In genomic region chr9:92634712-92635605, GRCh38 we compare ENCODE assay signal across 8 cellular contexts. TPM values are rescaled to one million over a fixed set of nuclear protein-coding genes. Genes with fewer than 3 reads are reported as not detected.
DNase-seq lines count a peak whose midpoint lies in the region; ATAC-seq and TF ChIP-seq lines count a peak whose summit lies in the region.

No MANE protein-coding gene starts in this region.

- H4K20me1 ChIP-seq in neural progenitor cell (ENCODE audit: low read depth): peaks cover 5% of the 10 kb centered on the region

- H3K9me3 ChIP-seq in neural progenitor cell (ENCODE audit: low read depth): no peaks in the 10 kb centered on the region

- H3K9ac ChIP-seq in neural progenitor cell: no peak overlapping the region

- H3K27ac ChIP-seq in neural progenitor cell: no peak overlapping the region

- ATAC-seq in HG03565 (IDR thresholded peaks at IDR 0.05; ENCODE audit: unreplicated experiment) (peak; percentile 56), GM18517 (IDR thresholded peaks at IDR 0.05; ENCODE audit: unreplicated experiment) (no peak)

- H3K27ac Mint-ChIP-seq in neural progenitor cell: peak overlapping the region; percentile 51

- no peak overlapping the region for H3K4me3 ChIP-seq in fibroblast of villous mesenchyme (ENCODE audit: low read depth, low read length)
- H3K4me3 ChIP-seq in neural progenitor cell: no peak overlapping the region

- peaks cover 10% of the 10 kb centered on the region for H3K36me3 Mint-ChIP-seq in neural progenitor cell

- no peak overlapping the region for H3K4me2 ChIP-seq in neural progenitor cell

- H3F3A ChIP-seq in neural progenitor cell (ENCODE audit: low read depth): no peaks in the 10 kb centered on the region

- DNase-seq in EH (ENCODE audit: low read depth) (peak; percentile 75), RKO (ENCODE audit: low spot score) (peak; percentile 70), fibroblast of villous mesenchyme (ENCODE audit: low read depth) (peak; percentile 79), neural progenitor cell (ENCODE audit: low spot score) (peak; percentile 88), superior temporal gyrus (ENCODE audit: extremely low spot score) (peak; percentile 81)
- DNase-seq in activated T-helper 1 cell treated with anti-CD3 and anti-CD28 coated beads, Interleukin-2, amount 50 U/mL, for 16 hours (ENCODE audit: low read depth in 1 of 2, low spot score in 1 of 2): peak; percentile 25 to 30

- no peaks in the 10 kb centered on the region for H3K9me3 Mint-ChIP-seq in neural progenitor cell

- no peaks in the 10 kb centered on the region for H3K4me1 Mint-ChIP-seq in neural progenitor cell

- H3K4me1 ChIP-seq in neural progenitor cell: no peaks in the 10 kb centered on the region

- TF ChIP-seq CTCF in fibroblast of villous mesenchyme (IDR thresholded peaks at IDR 0.05; ENCODE audit: insufficient read depth, low read depth, low read length) (peak; percentile 97), neural progenitor cell (IDR thresholded peaks at IDR 0.05) (peak; percentile 96)

- no peaks in the 10 kb centered on the region for H3K79me2 ChIP-seq in neural progenitor cell (ENCODE audit: low read depth)

- no peak overlapping the region for H3K4me3 Mint-ChIP-seq in neural progenitor cell

- H3K27me3 Mint-ChIP-seq in neural progenitor cell (ENCODE audit: insufficient read depth, low read depth): peaks cover 3% of the 10 kb centered on the region

- no peak overlapping the region for H2AFZ ChIP-seq in neural progenitor cell (replicated peaks)

- H3K36me3 ChIP-seq in neural progenitor cell: peaks cover 3% of the 10 kb centered on the region

- no peaks in the 10 kb centered on the region for H3K27me3 ChIP-seq in neural progenitor cell

RNA-seq across cellular contexts. Expression of gene IPPK, which starts 35.0 kb away (rescaled TPM):
- total RNA-seq in fibroblast of villous mesenchyme (10.4 and 10.6 TPM in 2 replicates), neural progenitor cell (ENCODE audit: low replicate concordance) (16.8 and 18.0 TPM in 2 replicates)

Comparison
In these comparisons a context has a peak if more than half of its experiments do, and no peak if none do; other contexts are left out.
1. DNase-seq: peak in every context shown above with its lines; median percentile 88 in neural progenitor cell; 81 in superior temporal gyrus; 79 in fibroblast of villous mesenchyme; 75 in EH; 70 in RKO; 28 in activated T-helper 1 cell treated with anti-CD3 and anti-CD28 coated beads, Interleukin-2, amount 50 U/mL, for 16 hours.